21 cellular contexts compared by ENCODE assay signal in genomic region chr20:39233755-39234154, GRCh38.
"Had no signal": no experiment of that assay in that cellular context is flagged by ENCODE, and none has a peak within 500 bp of the region (broad histone marks: within the 10 kb centered on the region; RNA-seq: fewer than 3 reads in every experiment).

No MANE protein-coding gene starts in this region.

- H3K36me3 ChIP-seq: SJSA1 had no signal

- H3K9me3 ChIP-seq: SJSA1, SK-N-SH had no signal

- H3K9me2 ChIP-seq: SK-N-SH had no signal

- H3K4me2 ChIP-seq: SK-N-SH had no signal

- H3K27ac ChIP-seq: SJSA1 had no signal

- ATAC-seq: HepG2 had no signal

- H3K9ac ChIP-seq: SK-N-SH had no signal

- H3K4me1 ChIP-seq: SJSA1 had no signal

- DNase-seq: IMR-90, Kasumi-1, KG1, MM.1S, NCI-H1092 treated with DMSO at 0.1 percent for 48 hours, NCI-H1436, NCI-H187, NCI-H2029, NCI-H2081 treated with DMSO at 0.1 percent for 48 hours, NCI-H2171, NCI-H2227 treated with DMSO at 0.1 percent for 48 hours, NCI-H524, NCI-H526 treated with DMSO at 0.1 percent for 48 hours, NCI-H748 treated with DMSO at 0.1 percent for 48 hours, Right ventricle myocardium superior, RPMI8226, SIG-M5, SK-N-SH, SW 1271 had no signal

- H3K4me3 ChIP-seq: SJSA1 had no signal

- H3K27me3 ChIP-seq: SJSA1 had no signal
